In genomic region chr17:50675627-50676026, GRCh38 we compare ENCODE assay signal across 20 cellular contexts. TPM values are rescaled to one million over a fixed set of nuclear protein-coding genes. Genes with fewer than 3 reads are reported as not detected.
A peak's percentile ranks its signal among the peaks of the same experiment; 100 is the strongest.
DNase-seq lines count a peak whose midpoint lies in the region; ATAC-seq and TF ChIP-seq lines count a peak whose summit lies in the region.
"Had no signal": no experiment of that assay in that cellular context is flagged by ENCODE, and none has a peak within 500 bp of the region (broad histone marks: within the 10 kb centered on the region; RNA-seq: fewer than 3 reads in every experiment).

No MANE protein-coding gene starts in this region.

- H3K27me3 Mint-ChIP-seq in natural killer cell treated with Interleukin-12 subunit alpha and Interleukin-12 subunit beta and Interleukin-15 and Interleukin-18, amount 100 ng/mL, for 72 hours, result peaks cover 9 to 15% of the 10 kb centered on the region in 2 donors
- peaks cover 0 to 10% of the 10 kb centered on the region in 2 donors for H3K27me3 Mint-ChIP-seq in natural killer cell (ENCODE audit: low read depth in 2 of 2)
- H3K27me3 Mint-ChIP-seq in activated naive CD8-positive, alpha-beta T cell treated with anti-CD3 and anti-CD28 coated beads, Interleukin-2, amount 50 U/mL, for 24 hours, result peaks cover 7% of the 10 kb centered on the region

- TF ChIP-seq CTCF in natural killer cell (IDR thresholded peaks at IDR 0.05), result no peak

- no peak overlapping the region for H3K27ac Mint-ChIP-seq in natural killer cell treated with Interleukin-12 subunit alpha and Interleukin-12 subunit beta and Interleukin-15 and Interleukin-18, amount 100 ng/mL, for 72 hours
- no peak overlapping the region for H3K27ac Mint-ChIP-seq in natural killer cell
- H3K27ac Mint-ChIP-seq in activated naive CD8-positive, alpha-beta T cell treated with anti-CD3 and anti-CD28 coated beads, Interleukin-2, amount 50 U/mL, for 24 hours, result no peak overlapping the region
- H3K27ac Mint-ChIP-seq: activated CD4-positive, alpha-beta T cell treated with anti-CD3 and anti-CD28 coated beads for 36 hours; IgD-negative memory B cell had no signal

- H3K9me3 Mint-ChIP-seq in natural killer cell treated with Interleukin-12 subunit alpha and Interleukin-12 subunit beta and Interleukin-15 and Interleukin-18, amount 100 ng/mL, for 72 hours, result no peaks in the 10 kb centered on the region
- no peaks in the 10 kb centered on the region for H3K9me3 Mint-ChIP-seq in natural killer cell
- no peaks in the 10 kb centered on the region for H3K9me3 Mint-ChIP-seq in activated naive CD8-positive, alpha-beta T cell treated with anti-CD3 and anti-CD28 coated beads, Interleukin-2, amount 50 U/mL, for 24 hours
- H3K9me3 Mint-ChIP-seq: activated T-cell treated with anti-CD3 and anti-CD28 coated beads, Interleukin-2, amount 50 U/mL, for 4 hours had no signal

- no peak overlapping the region for H3K4me3 Mint-ChIP-seq in natural killer cell treated with Interleukin-12 subunit alpha and Interleukin-12 subunit beta and Interleukin-15 and Interleukin-18, amount 100 ng/mL, for 72 hours
- H3K4me3 Mint-ChIP-seq in natural killer cell, result no peak overlapping the region
- H3K4me3 Mint-ChIP-seq in activated naive CD8-positive, alpha-beta T cell treated with anti-CD3 and anti-CD28 coated beads, Interleukin-2, amount 50 U/mL, for 24 hours, result no peak overlapping the region
- H3K4me3 Mint-ChIP-seq: activated CD4-positive, alpha-beta T cell treated with anti-CD3 and anti-CD28 coated beads for 36 hours; activated T-cell treated with anti-CD3 and anti-CD28 coated beads, Interleukin-2, amount 50 U/mL, for 4 hours; IgD-negative memory B cell had no signal

- no peak for DNase-seq in natural killer cell treated with Interleukin-12 subunit alpha and Interleukin-12 subunit beta and Interleukin-15 and Interleukin-18, amount 100 ng/mL, for 72 hours (ENCODE audit: low spot score)
- DNase-seq in natural killer cell, result no peak
- peak; percentile 97 for DNase-seq in cerebellar cortex (ENCODE audit: low spot score)
- peak; percentile 54 for DNase-seq in mucosa of gallbladder (ENCODE audit: low spot score)
- no peak for DNase-seq in dedifferentiated amniotic fluid mesenchymal stem cell (ENCODE audit: extremely low spot score)
- no peak for DNase-seq in occipital lobe (lab: John Stamatoyannopoulos, UW)
- DNase-seq in T-helper 2 cell, result no peak
- no peak for DNase-seq in activated naive CD8-positive, alpha-beta T cell treated with anti-CD3 and anti-CD28 coated beads, Interleukin-2, amount 50 U/mL, for 24 hours
- DNase-seq: activated CD4-positive, alpha-beta T cell treated with anti-CD3 and anti-CD28 coated beads for 36 hours; activated CD8-positive, alpha-beta memory T cell treated with anti-CD3 and anti-CD28 coated beads for 24 hours; activated naive CD4-positive, alpha-beta T cell treated with Interleukin-2 at 50 U/mL for 16 hours; activated T-cell treated with anti-CD3 and anti-CD28 coated beads, Interleukin-2, amount 50 U/mL, for 4 hours; amniotic stem cell; GDM1; heart left ventricle; lower lobe of right lung; NCI-H526; stimulated activated CD8-positive, alpha-beta memory T cell treated with anti-CD3 and anti-CD28 coated beads, Interleukin-4, amount 100 ng/mL, for 48 hours; uterus had no signal

- peak; percentile 11 to 33 for ATAC-seq in natural killer cell treated with Interleukin-12 subunit alpha and Interleukin-12 subunit beta and Interleukin-15 and Interleukin-18, amount 100 ng/mL, for 72 hours
- ATAC-seq in natural killer cell, result no peak
- ATAC-seq in activated naive CD8-positive, alpha-beta T cell treated with anti-CD3 and anti-CD28 coated beads, Interleukin-2, amount 50 U/mL, for 24 hours, result no peak
- ATAC-seq: activated CD4-positive, alpha-beta T cell treated with anti-CD3 and anti-CD28 coated beads for 36 hours; activated T-cell treated with anti-CD3 and anti-CD28 coated beads, Interleukin-2, amount 50 U/mL, for 4 hours; lower lobe of right lung had no signal

- H3K36me3 Mint-ChIP-seq in natural killer cell treated with Interleukin-12 subunit alpha and Interleukin-12 subunit beta and Interleukin-15 and Interleukin-18, amount 100 ng/mL, for 72 hours, result no peaks in the 10 kb centered on the region
- no peaks in the 10 kb centered on the region for H3K36me3 Mint-ChIP-seq in natural killer cell
- H3K36me3 Mint-ChIP-seq in activated naive CD8-positive, alpha-beta T cell treated with anti-CD3 and anti-CD28 coated beads, Interleukin-2, amount 50 U/mL, for 24 hours (ENCODE audit: low read depth), result no peaks in the 10 kb centered on the region

- intact Hi-C loops in natural killer cell (cut with micrococcal nuclease), result no loop called here

- H3K4me1 Mint-ChIP-seq in natural killer cell treated with Interleukin-12 subunit alpha and Interleukin-12 subunit beta and Interleukin-15 and Interleukin-18, amount 100 ng/mL, for 72 hours (ENCODE audit: low read depth in 2 of 2), result no peaks in the 10 kb centered on the region
- H3K4me1 Mint-ChIP-seq in natural killer cell, result no peaks in the 10 kb centered on the region
- no peaks in the 10 kb centered on the region for H3K4me1 Mint-ChIP-seq in activated naive CD8-positive, alpha-beta T cell treated with anti-CD3 and anti-CD28 coated beads, Interleukin-2, amount 50 U/mL, for 24 hours
- H3K4me1 Mint-ChIP-seq: activated CD4-positive, alpha-beta T cell treated with anti-CD3 and anti-CD28 coated beads for 36 hours; IgD-negative memory B cell had no signal

RNA-seq across cellular contexts. Expression of gene ANKRD40, which starts 32.1 kb away (rescaled TPM):
- total RNA-seq in natural killer cell treated with Interleukin-12 subunit alpha and Interleukin-12 subunit beta and Interleukin-15 and Interleukin-18, amount 100 ng/mL, for 72 hours, result 10 to 100 TPM; 38.4 to 44.7 TPM
- total RNA-seq in natural killer cell (10 to 100 TPM; 22.1 to 32.0 (median 30.8) TPM), mucosa of gallbladder (40.6 TPM), occipital lobe (31.4 TPM)

RNA-seq across cellular contexts. Expression of gene ABCC3, which starts 40.9 kb away (rescaled TPM):
- not detected for total RNA-seq in natural killer cell treated with Interleukin-12 subunit alpha and Interleukin-12 subunit beta and Interleukin-15 and Interleukin-18, amount 100 ng/mL, for 72 hours
- 10 to 100 TPM in 1 of 3 donors, 1 to 10 TPM in 2; 1.6 to 13.2 (median 5.9) TPM for total RNA-seq in natural killer cell
- total RNA-seq in mucosa of gallbladder, result 367 TPM
- total RNA-seq in occipital lobe, result 0.16 TPM
- total RNA-seq: activated CD4-positive, alpha-beta T cell treated with anti-CD3 and anti-CD28 coated beads for 36 hours had no signal

RNA-seq across cellular contexts. Expression of gene LUC7L3, which starts 43.8 kb away (rescaled TPM):
- total RNA-seq in natural killer cell treated with Interleukin-12 subunit alpha and Interleukin-12 subunit beta and Interleukin-15 and Interleukin-18, amount 100 ng/mL, for 72 hours, result 100 to 1,000 TPM in 1 of 2 donors, 10 to 100 TPM in 1; 81.8 to 234 TPM
- total RNA-seq in natural killer cell (100 to 1,000 TPM; 152 to 213 (median 196) TPM), mucosa of gallbladder (117 TPM), occipital lobe (141 TPM)

Comparison
In these comparisons a context has a peak if more than half of its experiments do, and no peak if none do; other contexts are left out.
1. ATAC-seq: peak in natural killer cell treated with Interleukin-12 subunit alpha and Interleukin-12 subunit beta and Interleukin-15 and Interleukin-18, amount 100 ng/mL, for 72 hours (2 of 2); none in natural killer cell (0 of 3) and activated naive CD8-positive, alpha-beta T cell treated with anti-CD3 and anti-CD28 coated beads, Interleukin-2, amount 50 U/mL, for 24 hours (single experiment).
2. DNase-seq: peak in cerebellar cortex (single experiment) and mucosa of gallbladder (single experiment); none in natural killer cell treated with Interleukin-12 subunit alpha and Interleukin-12 subunit beta and Interleukin-15 and Interleukin-18, amount 100 ng/mL, for 72 hours (single experiment), natural killer cell (single experiment), dedifferentiated amniotic fluid mesenchymal stem cell (single experiment), occipital lobe (single experiment), T-helper 2 cell (0 of 5) and activated naive CD8-positive, alpha-beta T cell treated with anti-CD3 and anti-CD28 coated beads, Interleukin-2, amount 50 U/mL, for 24 hours (single experiment).
3. RNA of gene ABCC3, which starts 40.9 kb away (total RNA-seq): 367 TPM in mucosa of gallbladder (single experiment); 1.6 to 13.2 TPM in natural killer cell, 0.16 TPM in occipital lobe (single experiment) and not detected in natural killer cell treated with Interleukin-12 subunit alpha and Interleukin-12 subunit beta and Interleukin-15 and Interleukin-18, amount 100 ng/mL, for 72 hours; every median in the first group is over 10 times any median in the second.